In genomic region chr3:27591811-27592210, GRCh38 we compare ENCODE assay signal across 10 cellular contexts.
DNase-seq lines count a peak whose midpoint lies in the region; ATAC-seq, FAIRE-seq and TF ChIP-seq lines count a peak whose summit lies in the region.
"Had no signal": no experiment of that assay in that cellular context is flagged by ENCODE, and none has a peak within 500 bp of the region (broad histone marks: within the 10 kb centered on the region; RNA-seq: fewer than 3 reads in every experiment).

No MANE protein-coding gene starts in this region.

- H2AFZ ChIP-seq in OCI-LY7 (ENCODE audit: low read length): 0 out of 2 replicates have a peak overlapping the region, but pooled peaks have one; percentile 80

- POLR2A ChIA-PET in OCI-LY7 (lab: Charles Lee): no interaction called here

- 71 to 73% methylated on average over 4 of the region's 4 CpGs for WGBS in gastroesophageal sphincter (ENCODE audit: low coverage in 1 of 2), 2 donors
- 29 to 34% methylated on average over 4 of the region's 4 CpGs for WGBS in tibial nerve, 2 donors

- CTCF ChIA-PET in activated naive CD4-positive, alpha-beta T cell treated with anti-CD3 and anti-CD28 coated beads, Interleukin-2, amount 10 ng/mL, durations not matched to agents 7 days and 5 days (lab: Charles Lee): no interaction called here
- CTCF ChIA-PET in OCI-LY7 (lab: Charles Lee; ENCODE audit: unreplicated experiment): no interaction called here

- no peak for TF ChIP-seq EP300 in gastroesophageal sphincter (IDR thresholded peaks at IDR 0.05)
- TF ChIP-seq EP300 in tibial nerve (IDR thresholded peaks at IDR 0.05): no peak

- H3K9me3 Mint-ChIP-seq in activated naive CD4-positive, alpha-beta T cell treated with anti-CD3 and anti-CD28 coated beads, Interleukin-2, amount 10 ng/mL, durations not matched to agents 7 days and 5 days: peaks cover 2% of the 10 kb centered on the region

- FAIRE-seq in H54 (lab: Jason Lieb, UNC): no peak
- FAIRE-seq: bronchial epithelial cell had no signal

- peaks cover 7% of the 10 kb centered on the region for H3K36me3 Mint-ChIP-seq in activated naive CD4-positive, alpha-beta T cell treated with anti-CD3 and anti-CD28 coated beads, Interleukin-2, amount 10 ng/mL, durations not matched to agents 7 days and 5 days

- no peaks in the 10 kb centered on the region for H3K36me3 ChIP-seq in OCI-LY7 (ENCODE audit: insufficient read depth, low read length)
- H3K36me3 ChIP-seq in gastroesophageal sphincter: no peaks in the 10 kb centered on the region
- H3K36me3 ChIP-seq in tibial nerve: no peaks in the 10 kb centered on the region

- H3K27ac ChIP-seq in OCI-LY7 (ENCODE audit: low read depth, low read length, poor library complexity, severe bottlenecking): no peak overlapping the region
- peak overlapping the region; percentile 48 to 75 (median 72) for H3K27ac ChIP-seq in gastroesophageal sphincter
- peak overlapping the region; percentile 9 to 93 (median 70) for H3K27ac ChIP-seq in tibial nerve

- TF ChIP-seq CTCF in OCI-LY7 (conservative IDR thresholded peaks at IDR 0.05; ENCODE audit: low read length) (no peak), gastroesophageal sphincter (IDR thresholded peaks at IDR 0.05) (no peak), tibial nerve (IDR thresholded peaks at IDR 0.05) (no peak)

- intact Hi-C loops in OCI-LY7 (cut with micrococcal nuclease; ENCODE audit: unreplicated experiment): no loop called here

- H3K4me1 ChIP-seq in OCI-LY7 (ENCODE audit: insufficient read depth, low read length, poor library complexity, severe bottlenecking) (peaks cover 5% of the 10 kb centered on the region), gastroesophageal sphincter (peaks cover 0 to 52% (median 11%) of the 10 kb centered on the region in 3 donors), tibial nerve (peaks cover 0 to 54% (median 32%) of the 10 kb centered on the region in 4 donors)

- peaks cover 35% of the 10 kb centered on the region for H3K4me1 Mint-ChIP-seq in activated naive CD4-positive, alpha-beta T cell treated with anti-CD3 and anti-CD28 coated beads, Interleukin-2, amount 10 ng/mL, durations not matched to agents 7 days and 5 days

- H3K27me3 Mint-ChIP-seq in activated naive CD4-positive, alpha-beta T cell treated with anti-CD3 and anti-CD28 coated beads, Interleukin-2, amount 10 ng/mL, durations not matched to agents 7 days and 5 days: no peaks in the 10 kb centered on the region

- DNase-seq in activated naive CD4-positive, alpha-beta T cell treated with anti-CD3 and anti-CD28 coated beads, Interleukin-2, amount 10 ng/mL, durations not matched to agents 7 days and 5 days: peak; percentile 34
- no peak for DNase-seq in activated naive CD4-positive, alpha-beta T cell treated with Interleukin-2 at 50 U/mL for 16 hours
- DNase-seq in OCI-LY7 (ENCODE audit: low spot score) (no peak), tibial nerve (ENCODE audit: low spot score in 2 of 2) (no peak), H54 (ENCODE audit: insufficient read length, low spot score) (no peak), occipital lobe (lab: John Stamatoyannopoulos, UW) (no peak), AML-193 (lab: John Stamatoyannopoulos, UW) (no peak)
- DNase-seq: Karpas-422 had no signal

- H3K4me3 ChIP-seq in OCI-LY7 (ENCODE audit: low read depth, low read length, poor library complexity, severe bottlenecking) (no peak overlapping the region), gastroesophageal sphincter (no peak overlapping the region), tibial nerve (no peak overlapping the region)

- BruUV-seq in OCI-LY7 (replicated peaks; lab: Mats Ljungman, UMichigan): no TSS peak

- H3K9me3 ChIP-seq in OCI-LY7 (ENCODE audit: low read length): no peaks in the 10 kb centered on the region
- H3K9me3 ChIP-seq in gastroesophageal sphincter: no peaks in the 10 kb centered on the region
- H3K9me3 ChIP-seq in tibial nerve: no peaks in the 10 kb centered on the region

- no peaks in the 10 kb centered on the region for H3K9me2 ChIP-seq in OCI-LY7 (ENCODE audit: insufficient read depth, low read length)

- no peak overlapping the region for H3K4me3 Mint-ChIP-seq in activated naive CD4-positive, alpha-beta T cell treated with anti-CD3 and anti-CD28 coated beads, Interleukin-2, amount 10 ng/mL, durations not matched to agents 7 days and 5 days

- H3K79me2 ChIP-seq in OCI-LY7 (ENCODE audit: insufficient read depth, low read depth, low read length): no peaks in the 10 kb centered on the region

- H3K27me3 ChIP-seq in gastroesophageal sphincter (no peaks in the 10 kb centered on the region), tibial nerve (no peaks in the 10 kb centered on the region)

- no peak for ATAC-seq in gastroesophageal sphincter

- H3K4me2 ChIP-seq in OCI-LY7 (ENCODE audit: low read length): no peak overlapping the region

- no peaks in the 10 kb centered on the region for H4K20me1 ChIP-seq in OCI-LY7 (ENCODE audit: insufficient read depth, low read length)

- peak overlapping the region; percentile 75 for H3K27ac Mint-ChIP-seq in activated naive CD4-positive, alpha-beta T cell treated with anti-CD3 and anti-CD28 coated beads, Interleukin-2, amount 10 ng/mL, durations not matched to agents 7 days and 5 days

- no peak for TF ChIP-seq POLR2A in gastroesophageal sphincter (IDR thresholded peaks at IDR 0.05)
- TF ChIP-seq POLR2A in tibial nerve (IDR thresholded peaks at IDR 0.05): no peak
- no peak for TF ChIP-seq POLR2A in H54 (IDR thresholded peaks at IDR 0.05; ENCODE audit: low read depth, low read length)
